ENCODE assay signal across 1 cellular context in the genomic region with DNA sequence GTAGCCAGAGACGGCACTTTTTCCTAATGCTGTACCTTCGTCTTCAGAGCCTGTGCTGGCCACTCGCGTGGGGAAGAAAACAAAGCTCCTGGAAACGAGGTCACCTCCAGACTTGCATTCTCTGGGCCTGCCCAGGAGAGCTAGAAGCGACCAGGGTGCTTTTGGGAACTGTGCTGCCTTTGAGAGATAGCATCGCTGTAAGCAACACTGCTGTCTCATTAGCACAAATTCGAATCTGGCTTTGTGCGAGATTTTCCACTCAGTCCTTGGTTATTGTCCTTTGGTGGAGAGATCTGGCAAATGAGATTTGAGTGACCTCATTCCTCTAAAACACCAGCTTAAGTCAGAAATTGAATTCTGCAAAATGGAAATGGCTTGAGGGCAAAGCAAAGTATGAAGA.
TF ChIP-seq lines count a peak whose summit lies in the region.

No MANE protein-coding gene starts in this region.

TF ChIP-seq in H1, 55 proteins besides CTCF, POLR2A, EP300 and RAD21:
- TF ChIP-seq NANOG (IDR thresholded peaks at IDR 0.05; ENCODE audit: insufficient read depth, low read depth, low read length, poor library complexity, severe bottlenecking) (no peak), POLR2AphosphoS5 (IDR thresholded peaks at IDR 0.05; ENCODE audit: low read depth, low read length) (no peak), TBP (IDR thresholded peaks at IDR 0.05; ENCODE audit: low read depth, low read length) (no peak), PHF8 (conservative IDR thresholded peaks at IDR 0.05; ENCODE audit: low read depth, low read length) (no peak), KDM5A (IDR thresholded peaks at IDR 0.05; ENCODE audit: low read length) (no peak), KDM1A (IDR thresholded peaks at IDR 0.05; ENCODE audit: borderline replicate concordance, low read length) (no peak), ASH2L (IDR thresholded peaks at IDR 0.05; ENCODE audit: low read length) (no peak), YY1 (IDR thresholded peaks at IDR 0.05; ENCODE audit: low read depth, low read length) (no peak), TAF1 (IDR thresholded peaks at IDR 0.05; ENCODE audit: low read depth, low read length) (no peak), SP2 (IDR thresholded peaks at IDR 0.05; ENCODE audit: low read length) (no peak), RXRA (IDR thresholded peaks at IDR 0.05; ENCODE audit: insufficient read depth, low read depth, low read length) (no peak), RBBP5 (IDR thresholded peaks at IDR 0.05; ENCODE audit: borderline replicate concordance, low read depth, low read length) (no peak), MAX (IDR thresholded peaks at IDR 0.05) (no peak)
- TF ChIP-seq, protein P1, sequence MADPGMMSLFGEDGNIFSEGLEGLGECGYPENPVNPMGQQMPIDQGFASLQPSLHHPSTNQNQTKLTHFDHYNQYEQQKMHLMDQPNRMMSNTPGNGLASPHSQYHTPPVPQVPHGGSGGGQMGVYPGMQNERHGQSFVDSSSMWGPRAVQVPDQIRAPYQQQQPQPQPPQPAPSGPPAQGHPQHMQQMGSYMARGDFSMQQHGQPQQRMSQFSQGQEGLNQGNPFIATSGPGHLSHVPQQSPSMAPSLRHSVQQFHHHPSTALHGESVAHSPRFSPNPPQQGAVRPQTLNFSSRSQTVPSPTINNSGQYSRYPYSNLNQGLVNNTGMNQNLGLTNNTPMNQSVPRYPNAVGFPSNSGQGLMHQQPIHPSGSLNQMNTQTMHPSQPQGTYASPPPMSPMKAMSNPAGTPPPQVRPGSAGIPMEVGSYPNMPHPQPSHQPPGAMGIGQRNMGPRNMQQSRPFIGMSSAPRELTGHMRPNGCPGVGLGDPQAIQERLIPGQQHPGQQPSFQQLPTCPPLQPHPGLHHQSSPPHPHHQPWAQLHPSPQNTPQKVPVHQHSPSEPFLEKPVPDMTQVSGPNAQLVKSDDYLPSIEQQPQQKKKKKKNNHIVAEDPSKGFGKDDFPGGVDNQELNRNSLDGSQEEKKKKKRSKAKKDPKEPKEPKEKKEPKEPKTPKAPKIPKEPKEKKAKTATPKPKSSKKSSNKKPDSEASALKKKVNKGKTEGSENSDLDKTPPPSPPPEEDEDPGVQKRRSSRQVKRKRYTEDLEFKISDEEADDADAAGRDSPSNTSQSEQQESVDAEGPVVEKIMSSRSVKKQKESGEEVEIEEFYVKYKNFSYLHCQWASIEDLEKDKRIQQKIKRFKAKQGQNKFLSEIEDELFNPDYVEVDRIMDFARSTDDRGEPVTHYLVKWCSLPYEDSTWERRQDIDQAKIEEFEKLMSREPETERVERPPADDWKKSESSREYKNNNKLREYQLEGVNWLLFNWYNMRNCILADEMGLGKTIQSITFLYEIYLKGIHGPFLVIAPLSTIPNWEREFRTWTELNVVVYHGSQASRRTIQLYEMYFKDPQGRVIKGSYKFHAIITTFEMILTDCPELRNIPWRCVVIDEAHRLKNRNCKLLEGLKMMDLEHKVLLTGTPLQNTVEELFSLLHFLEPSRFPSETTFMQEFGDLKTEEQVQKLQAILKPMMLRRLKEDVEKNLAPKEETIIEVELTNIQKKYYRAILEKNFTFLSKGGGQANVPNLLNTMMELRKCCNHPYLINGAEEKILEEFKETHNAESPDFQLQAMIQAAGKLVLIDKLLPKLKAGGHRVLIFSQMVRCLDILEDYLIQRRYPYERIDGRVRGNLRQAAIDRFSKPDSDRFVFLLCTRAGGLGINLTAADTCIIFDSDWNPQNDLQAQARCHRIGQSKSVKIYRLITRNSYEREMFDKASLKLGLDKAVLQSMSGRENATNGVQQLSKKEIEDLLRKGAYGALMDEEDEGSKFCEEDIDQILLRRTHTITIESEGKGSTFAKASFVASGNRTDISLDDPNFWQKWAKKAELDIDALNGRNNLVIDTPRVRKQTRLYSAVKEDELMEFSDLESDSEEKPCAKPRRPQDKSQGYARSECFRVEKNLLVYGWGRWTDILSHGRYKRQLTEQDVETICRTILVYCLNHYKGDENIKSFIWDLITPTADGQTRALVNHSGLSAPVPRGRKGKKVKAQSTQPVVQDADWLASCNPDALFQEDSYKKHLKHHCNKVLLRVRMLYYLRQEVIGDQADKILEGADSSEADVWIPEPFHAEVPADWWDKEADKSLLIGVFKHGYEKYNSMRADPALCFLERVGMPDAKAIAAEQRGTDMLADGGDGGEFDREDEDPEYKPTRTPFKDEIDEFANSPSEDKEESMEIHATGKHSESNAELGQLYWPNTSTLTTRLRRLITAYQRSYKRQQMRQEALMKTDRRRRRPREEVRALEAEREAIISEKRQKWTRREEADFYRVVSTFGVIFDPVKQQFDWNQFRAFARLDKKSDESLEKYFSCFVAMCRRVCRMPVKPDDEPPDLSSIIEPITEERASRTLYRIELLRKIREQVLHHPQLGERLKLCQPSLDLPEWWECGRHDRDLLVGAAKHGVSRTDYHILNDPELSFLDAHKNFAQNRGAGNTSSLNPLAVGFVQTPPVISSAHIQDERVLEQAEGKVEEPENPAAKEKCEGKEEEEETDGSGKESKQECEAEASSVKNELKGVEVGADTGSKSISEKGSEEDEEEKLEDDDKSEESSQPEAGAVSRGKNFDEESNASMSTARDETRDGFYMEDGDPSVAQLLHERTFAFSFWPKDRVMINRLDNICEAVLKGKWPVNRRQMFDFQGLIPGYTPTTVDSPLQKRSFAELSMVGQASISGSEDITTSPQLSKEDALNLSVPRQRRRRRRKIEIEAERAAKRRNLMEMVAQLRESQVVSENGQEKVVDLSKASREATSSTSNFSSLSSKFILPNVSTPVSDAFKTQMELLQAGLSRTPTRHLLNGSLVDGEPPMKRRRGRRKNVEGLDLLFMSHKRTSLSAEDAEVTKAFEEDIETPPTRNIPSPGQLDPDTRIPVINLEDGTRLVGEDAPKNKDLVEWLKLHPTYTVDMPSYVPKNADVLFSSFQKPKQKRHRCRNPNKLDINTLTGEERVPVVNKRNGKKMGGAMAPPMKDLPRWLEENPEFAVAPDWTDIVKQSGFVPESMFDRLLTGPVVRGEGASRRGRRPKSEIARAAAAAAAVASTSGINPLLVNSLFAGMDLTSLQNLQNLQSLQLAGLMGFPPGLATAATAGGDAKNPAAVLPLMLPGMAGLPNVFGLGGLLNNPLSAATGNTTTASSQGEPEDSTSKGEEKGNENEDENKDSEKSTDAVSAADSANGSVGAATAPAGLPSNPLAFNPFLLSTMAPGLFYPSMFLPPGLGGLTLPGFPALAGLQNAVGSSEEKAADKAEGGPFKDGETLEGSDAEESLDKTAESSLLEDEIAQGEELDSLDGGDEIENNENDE (IDR thresholded peaks at IDR 0.05; ENCODE audit: insufficient replicate concordance, low read length) = no peak
